ENCODE assay signal across 24 cellular contexts in genomic region chr10:58951087-58951486, GRCh38.
"Had no signal": no experiment of that assay in that cellular context is flagged by ENCODE, and none has a peak within 500 bp of the region (broad histone marks: within the 10 kb centered on the region; RNA-seq: fewer than 3 reads in every experiment).

No MANE protein-coding gene starts in this region.

- ATAC-seq: activated T-helper 17 cell treated with anti-CD3 and anti-CD28 coated beads, Interleukin-2, amount 50 U/mL, for 72 hours; stimulated activated effector memory CD8-positive, alpha-beta T cell treated with anti-CD3 and anti-CD28 coated beads, Interleukin-12 subunit alpha, Interleukin-12 subunit beta, amount 100 ng/mL, for 72 hours had no signal

- H3K27ac ChIP-seq: brain microvascular endothelial cell, upper lobe of left lung had no signal

- H3K27me3 ChIP-seq: brain microvascular endothelial cell, stomach, testis, upper lobe of left lung had no signal

- H3K36me3 ChIP-seq: brain microvascular endothelial cell, stomach, upper lobe of left lung had no signal

- H3K4me1 ChIP-seq: stomach, testis, upper lobe of left lung had no signal

- H3K4me1 Mint-ChIP-seq: activated B cell treated with CpG ODN at 0.5 μM for 24 hours; activated CD4-positive, alpha-beta memory T cell treated with anti-CD3 and anti-CD28 coated beads, Interleukin-2, amount 10 ng/mL, durations not matched to agents 7 days and 5 days; activated naive CD8-positive, alpha-beta T cell treated with anti-CD3 and anti-CD28 coated beads for 36 hours; activated T-helper 17 cell treated with anti-CD3 and anti-CD28 coated beads, Interleukin-2, amount 50 U/mL, for 72 hours; stimulated activated effector memory CD8-positive, alpha-beta T cell treated with anti-CD3 and anti-CD28 coated beads, Interleukin-12 subunit alpha, Interleukin-12 subunit beta, amount 100 ng/mL, for 72 hours had no signal

- H3K4me3 ChIP-seq: lung, smooth muscle cell, stomach, testis, upper lobe of left lung had no signal

- H3K27ac Mint-ChIP-seq: activated B cell treated with CpG ODN at 0.5 μM for 24 hours; activated CD4-positive, alpha-beta memory T cell treated with anti-CD3 and anti-CD28 coated beads, Interleukin-2, amount 10 ng/mL, durations not matched to agents 7 days and 5 days; activated naive CD8-positive, alpha-beta T cell treated with anti-CD3 and anti-CD28 coated beads for 36 hours; activated T-helper 17 cell treated with anti-CD3 and anti-CD28 coated beads, Interleukin-2, amount 50 U/mL, for 72 hours; mesothelial cell of epicardium; stimulated activated effector memory CD8-positive, alpha-beta T cell treated with anti-CD3 and anti-CD28 coated beads, Interleukin-12 subunit alpha, Interleukin-12 subunit beta, amount 100 ng/mL, for 72 hours had no signal

- H3K9me3 Mint-ChIP-seq: activated B cell treated with CpG ODN at 0.5 μM for 24 hours; activated CD4-positive, alpha-beta memory T cell treated with anti-CD3 and anti-CD28 coated beads, Interleukin-2, amount 10 ng/mL, durations not matched to agents 7 days and 5 days; activated naive CD8-positive, alpha-beta T cell treated with anti-CD3 and anti-CD28 coated beads for 36 hours; activated T-helper 17 cell treated with anti-CD3 and anti-CD28 coated beads, Interleukin-2, amount 50 U/mL, for 72 hours; stimulated activated effector memory CD8-positive, alpha-beta T cell treated with anti-CD3 and anti-CD28 coated beads, Interleukin-12 subunit alpha, Interleukin-12 subunit beta, amount 100 ng/mL, for 72 hours had no signal

- H3K9me3 ChIP-seq: stomach, testis, upper lobe of left lung had no signal

- H3K36me3 Mint-ChIP-seq: activated naive CD8-positive, alpha-beta T cell treated with anti-CD3 and anti-CD28 coated beads for 36 hours; mesothelial cell of epicardium; stimulated activated effector memory CD8-positive, alpha-beta T cell treated with anti-CD3 and anti-CD28 coated beads, Interleukin-12 subunit alpha, Interleukin-12 subunit beta, amount 100 ng/mL, for 72 hours had no signal

- DNase-seq: activated B cell treated with CpG ODN at 0.5 μM for 24 hours; activated CD4-positive, alpha-beta memory T cell treated with anti-CD3 and anti-CD28 coated beads, Interleukin-2, amount 10 ng/mL, durations not matched to agents 7 days and 5 days; activated CD4-positive, alpha-beta T cell treated with anti-CD3 and anti-CD28 coated beads for 48 hours; activated naive CD4-positive, alpha-beta T cell; activated naive CD8-positive, alpha-beta T cell treated with anti-CD3 and anti-CD28 coated beads for 36 hours; activated T-cell treated with anti-CD3 and anti-CD28 coated beads, Interleukin-2, amount 50 U/mL, for 1 hour; brain microvascular endothelial cell; cortex of kidney; effector CD4-positive, alpha-beta T cell; hypothalamus; islet precursor cell; occipital lobe; posterior cingulate gyrus; stimulated activated CD4-positive, alpha-beta T cell treated with anti-CD3 and anti-CD28 coated beads, Interleukin-4, amount 100 ng/mL, for 1 hour; stomach; T-helper 1 cell; T-helper 9 cell; testis; upper lobe of left lung had no signal

- H3K4me3 Mint-ChIP-seq: activated B cell treated with CpG ODN at 0.5 μM for 24 hours; activated CD4-positive, alpha-beta memory T cell treated with anti-CD3 and anti-CD28 coated beads, Interleukin-2, amount 10 ng/mL, durations not matched to agents 7 days and 5 days; activated naive CD8-positive, alpha-beta T cell treated with anti-CD3 and anti-CD28 coated beads for 36 hours; activated T-helper 17 cell treated with anti-CD3 and anti-CD28 coated beads, Interleukin-2, amount 50 U/mL, for 72 hours; mesothelial cell of epicardium; stimulated activated effector memory CD8-positive, alpha-beta T cell treated with anti-CD3 and anti-CD28 coated beads, Interleukin-12 subunit alpha, Interleukin-12 subunit beta, amount 100 ng/mL, for 72 hours had no signal
